ENCODE assay signal across 1 cellular context in the genomic region with DNA sequence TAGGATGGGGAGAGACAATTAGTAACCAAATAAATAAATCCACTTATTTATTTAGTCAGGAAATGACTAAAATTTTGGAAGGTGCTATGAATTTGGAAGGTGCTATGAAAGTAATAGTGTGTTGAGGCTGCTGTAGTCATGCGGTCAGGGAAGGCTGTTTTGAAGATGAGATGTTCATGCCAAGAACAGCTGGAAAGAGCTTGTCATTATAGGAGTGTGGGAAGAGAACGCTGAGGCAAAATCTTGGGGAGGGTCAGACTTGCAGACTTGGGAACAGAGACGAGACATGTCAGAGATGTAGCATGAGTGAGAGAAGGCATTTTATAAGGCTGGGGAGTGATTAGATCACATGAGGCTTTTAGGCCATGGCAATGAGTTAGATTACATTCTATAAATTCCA.
TF ChIP-seq lines count a peak whose summit lies in the region.

No MANE protein-coding gene starts in this region.

TF ChIP-seq in GM23338, 12 proteins besides CTCF, POLR2A, EP300 and RAD21 (continued from another document):
- no peak for TF ChIP-seq ZNF462 (CRISPR knock-in tag; IDR thresholded peaks at IDR 0.05)
- no peak for TF ChIP-seq EZH2phosphoT487 (IDR thresholded peaks at IDR 0.05; ENCODE audit: unreplicated experiment)
